1 cellular context compared by ENCODE assay signal in the genomic region with DNA sequence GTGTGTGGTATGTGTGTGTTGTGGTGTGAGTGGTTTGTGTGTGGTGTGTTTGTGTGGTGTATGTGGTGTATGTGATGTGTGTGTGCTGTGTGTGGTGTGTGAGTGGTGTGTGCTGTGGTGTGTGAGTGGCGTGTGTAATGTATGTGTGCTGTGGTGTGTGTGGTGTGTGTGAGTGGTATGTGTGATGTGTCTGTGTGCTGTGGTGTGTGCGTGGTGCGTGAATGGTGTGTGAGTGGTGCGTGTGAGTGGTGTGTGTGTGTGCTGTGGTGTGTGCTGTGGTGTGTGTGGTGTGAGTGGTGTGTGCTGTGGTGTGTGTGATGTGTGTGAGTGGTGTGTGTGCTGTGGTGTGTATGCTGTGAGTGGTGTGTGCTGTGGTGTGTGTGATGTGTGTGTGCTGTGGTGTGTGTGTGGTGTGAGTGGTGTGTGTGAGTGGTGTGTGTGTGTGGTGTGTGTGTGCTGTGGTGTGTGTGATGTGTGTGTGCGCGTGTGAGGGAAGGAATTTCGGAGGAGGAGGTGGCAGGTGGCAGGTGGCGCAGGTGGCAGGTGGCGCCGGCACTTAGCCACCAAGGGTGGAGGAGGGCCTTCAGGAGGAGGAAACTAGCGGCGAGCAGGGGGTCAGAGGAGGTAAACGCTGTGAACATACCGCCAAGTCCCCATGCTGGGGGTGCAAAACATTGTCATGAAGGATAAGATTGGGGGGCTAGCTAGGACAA.
TF ChIP-seq lines count a peak whose summit lies in the region.

No MANE protein-coding gene starts in this region.

TF ChIP-seq in HCT116, 20 proteins besides CTCF, POLR2A, EP300 and RAD21:
- TF ChIP-seq SRF (IDR thresholded peaks at IDR 0.05; ENCODE audit: low read depth) (no peak), ZNF274 (IDR thresholded peaks at IDR 0.05; ENCODE audit: low read depth, low read length) (no peak), ELF1 (IDR thresholded peaks at IDR 0.05; ENCODE audit: borderline replicate concordance, low read depth) (no peak), EGR1 (IDR thresholded peaks at IDR 0.05; ENCODE audit: low read depth) (no peak)
- TF ChIP-seq, protein P1, sequence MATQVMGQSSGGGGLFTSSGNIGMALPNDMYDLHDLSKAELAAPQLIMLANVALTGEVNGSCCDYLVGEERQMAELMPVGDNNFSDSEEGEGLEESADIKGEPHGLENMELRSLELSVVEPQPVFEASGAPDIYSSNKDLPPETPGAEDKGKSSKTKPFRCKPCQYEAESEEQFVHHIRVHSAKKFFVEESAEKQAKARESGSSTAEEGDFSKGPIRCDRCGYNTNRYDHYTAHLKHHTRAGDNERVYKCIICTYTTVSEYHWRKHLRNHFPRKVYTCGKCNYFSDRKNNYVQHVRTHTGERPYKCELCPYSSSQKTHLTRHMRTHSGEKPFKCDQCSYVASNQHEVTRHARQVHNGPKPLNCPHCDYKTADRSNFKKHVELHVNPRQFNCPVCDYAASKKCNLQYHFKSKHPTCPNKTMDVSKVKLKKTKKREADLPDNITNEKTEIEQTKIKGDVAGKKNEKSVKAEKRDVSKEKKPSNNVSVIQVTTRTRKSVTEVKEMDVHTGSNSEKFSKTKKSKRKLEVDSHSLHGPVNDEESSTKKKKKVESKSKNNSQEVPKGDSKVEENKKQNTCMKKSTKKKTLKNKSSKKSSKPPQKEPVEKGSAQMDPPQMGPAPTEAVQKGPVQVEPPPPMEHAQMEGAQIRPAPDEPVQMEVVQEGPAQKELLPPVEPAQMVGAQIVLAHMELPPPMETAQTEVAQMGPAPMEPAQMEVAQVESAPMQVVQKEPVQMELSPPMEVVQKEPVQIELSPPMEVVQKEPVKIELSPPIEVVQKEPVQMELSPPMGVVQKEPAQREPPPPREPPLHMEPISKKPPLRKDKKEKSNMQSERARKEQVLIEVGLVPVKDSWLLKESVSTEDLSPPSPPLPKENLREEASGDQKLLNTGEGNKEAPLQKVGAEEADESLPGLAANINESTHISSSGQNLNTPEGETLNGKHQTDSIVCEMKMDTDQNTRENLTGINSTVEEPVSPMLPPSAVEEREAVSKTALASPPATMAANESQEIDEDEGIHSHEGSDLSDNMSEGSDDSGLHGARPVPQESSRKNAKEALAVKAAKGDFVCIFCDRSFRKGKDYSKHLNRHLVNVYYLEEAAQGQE (IDR thresholded peaks at IDR 0.05; ENCODE audit: low read depth): no peak
